ENCODE assay signal across 29 cellular contexts in genomic region chr1:61952675-61953074, GRCh38.
A peak's percentile ranks its signal among the peaks of the same experiment; 100 is the strongest.
DNase-seq lines count a peak whose midpoint lies in the region; ATAC-seq, FAIRE-seq and TF ChIP-seq lines count a peak whose summit lies in the region.
"Had no signal": no experiment of that assay in that cellular context is flagged by ENCODE, and none has a peak within 500 bp of the region (broad histone marks: within the 10 kb centered on the region; RNA-seq: fewer than 3 reads in every experiment).

No MANE protein-coding gene starts in this region.

- peak overlapping the region; percentile 51 for H3K4me2 ChIP-seq in astrocyte (ENCODE audit: low read length)
- H3K4me2 ChIP-seq in parathyroid adenoma (ENCODE audit: low read length): peak overlapping the region; percentile 70

- DNase-seq in astrocyte (ENCODE audit: low read depth) (no peak), left ventricle myocardium superior (no peak), DMS 273 (lab: John Stamatoyannopoulos, UW; ENCODE audit: unreplicated experiment) (no peak)
- DNase-seq in stimulated activated CD4-positive, alpha-beta T cell treated with anti-CD3 and anti-CD28 coated beads, Interleukin-2, amount 100 ng/mL, for 24 hours: no peak
- no peak for DNase-seq in activated CD4-positive, alpha-beta T cell treated with anti-CD3 and anti-CD28 coated beads for 36 hours
- DNase-seq: activated CD4-positive, alpha-beta T cell treated with anti-CD3 and anti-CD28 coated beads, Interleukin-2, amount 10 ng/mL, durations not matched to agents 7 days and 5 days; activated CD8-positive, alpha-beta memory T cell treated with anti-CD3 and anti-CD28 coated beads, Interleukin-2, amount 10 ng/mL, durations not matched to agents 7 days and 5 days; activated naive CD4-positive, alpha-beta T cell; activated T-cell treated with anti-CD3 and anti-CD28 coated beads, Interleukin-2, amount 50 U/mL, for 72 hours; effector memory CD4-positive, alpha-beta T cell; HCEC 1CT; immature natural killer cell; KG1; NCI-H1436; occipital lobe; SHP77; spleen; stimulated activated CD4-positive, alpha-beta T cell treated with anti-CD3 and anti-CD28 coated beads, Interleukin-2, amount 100 ng/mL, for 48 hours; T-helper 9 cell; upper lobe of right lung; WERI-Rb-1 had no signal

- no peaks in the 10 kb centered on the region for H3K36me3 Mint-ChIP-seq in astrocyte (ENCODE audit: low read depth, unreplicated experiment)
- H3K36me3 Mint-ChIP-seq in activated CD4-positive, alpha-beta T cell treated with anti-CD3 and anti-CD28 coated beads for 36 hours (ENCODE audit: low read depth): no peaks in the 10 kb centered on the region
- H3K36me3 Mint-ChIP-seq: activated CD8-positive, alpha-beta memory T cell treated with anti-CD3 and anti-CD28 coated beads, Interleukin-2, amount 10 ng/mL, durations not matched to agents 7 days and 5 days; immature natural killer cell had no signal

- POLR2A ChIA-PET in activated CD4-positive, alpha-beta T cell treated with anti-CD3 and anti-CD28 coated beads for 36 hours (lab: Charles Lee): no interaction called here

- H2AFZ ChIP-seq in astrocyte (ENCODE audit: low read depth, low read length): no peak overlapping the region
- H2AFZ ChIP-seq in parathyroid adenoma: no peak overlapping the region

- H3K4me1 ChIP-seq in HUES48 (ENCODE audit: control insufficient read depth, insufficient read depth, low read length) (peaks cover 59% of the 10 kb centered on the region), astrocyte (ENCODE audit: insufficient read depth, low read length) (peaks cover 17% of the 10 kb centered on the region), parathyroid adenoma (peaks cover 5% of the 10 kb centered on the region)
- H3K4me1 ChIP-seq: adrenal gland, spleen, upper lobe of right lung had no signal

- no peaks in the 10 kb centered on the region for H3K9me3 Mint-ChIP-seq in astrocyte (ENCODE audit: unreplicated experiment)
- H3K9me3 Mint-ChIP-seq in activated CD4-positive, alpha-beta T cell treated with anti-CD3 and anti-CD28 coated beads for 36 hours (ENCODE audit: low read depth): no peaks in the 10 kb centered on the region
- H3K9me3 Mint-ChIP-seq: activated CD4-positive, alpha-beta T cell treated with anti-CD3 and anti-CD28 coated beads, Interleukin-2, amount 10 ng/mL, durations not matched to agents 7 days and 5 days; activated T-cell treated with anti-CD3 and anti-CD28 coated beads, Interleukin-2, amount 50 U/mL, for 72 hours; immature natural killer cell had no signal

- no peak overlapping the region for H3K4me3 Mint-ChIP-seq in astrocyte (ENCODE audit: unreplicated experiment)
- no peak overlapping the region for H3K4me3 Mint-ChIP-seq in activated CD4-positive, alpha-beta T cell treated with anti-CD3 and anti-CD28 coated beads for 36 hours
- H3K4me3 Mint-ChIP-seq: activated CD4-positive, alpha-beta T cell treated with anti-CD3 and anti-CD28 coated beads, Interleukin-2, amount 10 ng/mL, durations not matched to agents 7 days and 5 days; activated CD8-positive, alpha-beta memory T cell treated with anti-CD3 and anti-CD28 coated beads, Interleukin-2, amount 10 ng/mL, durations not matched to agents 7 days and 5 days; activated T-cell treated with anti-CD3 and anti-CD28 coated beads, Interleukin-2, amount 50 U/mL, for 72 hours; immature natural killer cell had no signal

- peak; percentile 48 for ATAC-seq in left ventricle myocardium superior
- no peak for ATAC-seq in activated CD4-positive, alpha-beta T cell treated with anti-CD3 and anti-CD28 coated beads for 36 hours
- ATAC-seq: activated CD8-positive, alpha-beta memory T cell treated with anti-CD3 and anti-CD28 coated beads, Interleukin-2, amount 10 ng/mL, durations not matched to agents 7 days and 5 days; activated T-cell treated with anti-CD3 and anti-CD28 coated beads, Interleukin-2, amount 50 U/mL, for 72 hours; left lobe of liver had no signal

- H3K27ac Mint-ChIP-seq in astrocyte (ENCODE audit: unreplicated experiment): no peak overlapping the region
- no peak overlapping the region for H3K27ac Mint-ChIP-seq in activated CD4-positive, alpha-beta T cell treated with anti-CD3 and anti-CD28 coated beads for 36 hours
- H3K27ac Mint-ChIP-seq: activated CD4-positive, alpha-beta T cell treated with anti-CD3 and anti-CD28 coated beads, Interleukin-2, amount 10 ng/mL, durations not matched to agents 7 days and 5 days; activated CD8-positive, alpha-beta memory T cell treated with anti-CD3 and anti-CD28 coated beads, Interleukin-2, amount 10 ng/mL, durations not matched to agents 7 days and 5 days; activated T-cell treated with anti-CD3 and anti-CD28 coated beads, Interleukin-2, amount 50 U/mL, for 72 hours; immature natural killer cell had no signal

- H3K27ac ChIP-seq in HUES48 (ENCODE audit: low read depth, low read length) (peak overlapping the region; percentile 97), astrocyte (ENCODE audit: low read depth, low read length) (no peak overlapping the region), parathyroid adenoma (peak overlapping the region; percentile 85)
- H3K27ac ChIP-seq: adrenal gland, brain microvascular endothelial cell, C4-2B, coronary artery, spleen, upper lobe of right lung, WERI-Rb-1 had no signal

- H3K27me3 ChIP-seq in HUES48 (ENCODE audit: control insufficient read depth, insufficient read depth, low read length) (no peaks in the 10 kb centered on the region), astrocyte (ENCODE audit: insufficient read depth, low read length) (no peaks in the 10 kb centered on the region), parathyroid adenoma (ENCODE audit: control insufficient read depth, insufficient read depth, low read length) (no peaks in the 10 kb centered on the region)
- H3K27me3 ChIP-seq: adrenal gland, brain microvascular endothelial cell, spleen, upper lobe of right lung had no signal

- CTCF ChIA-PET in activated CD4-positive, alpha-beta T cell treated with anti-CD3 and anti-CD28 coated beads for 36 hours (lab: Charles Lee): no interaction called here

- H4K20me1 ChIP-seq in astrocyte (ENCODE audit: insufficient read depth, low read length): no peaks in the 10 kb centered on the region

- peaks cover 27% of the 10 kb centered on the region for H3K4me1 Mint-ChIP-seq in astrocyte (ENCODE audit: low read depth, unreplicated experiment)
- H3K4me1 Mint-ChIP-seq in activated CD4-positive, alpha-beta T cell treated with anti-CD3 and anti-CD28 coated beads for 36 hours: no peaks in the 10 kb centered on the region
- H3K4me1 Mint-ChIP-seq: activated CD4-positive, alpha-beta T cell treated with anti-CD3 and anti-CD28 coated beads, Interleukin-2, amount 10 ng/mL, durations not matched to agents 7 days and 5 days; activated CD8-positive, alpha-beta memory T cell treated with anti-CD3 and anti-CD28 coated beads, Interleukin-2, amount 10 ng/mL, durations not matched to agents 7 days and 5 days; immature natural killer cell had no signal

- H3K9ac ChIP-seq in HUES48 (ENCODE audit: low read depth, low read length) (peak overlapping the region; percentile 73), astrocyte (ENCODE audit: low read length) (no peak overlapping the region), parathyroid adenoma (no peak overlapping the region)

- H3K36me3 ChIP-seq in HUES48 (ENCODE audit: control insufficient read depth, insufficient read depth, low read length): no peaks in the 10 kb centered on the region
- no peaks in the 10 kb centered on the region for H3K36me3 ChIP-seq in astrocyte (ENCODE audit: insufficient read depth, low read length)
- no peaks in the 10 kb centered on the region for H3K36me3 ChIP-seq in parathyroid adenoma (ENCODE audit: control insufficient read depth, insufficient read depth, low read length)
- H3K36me3 ChIP-seq: adrenal gland, brain microvascular endothelial cell, spleen, upper lobe of right lung, WERI-Rb-1 had no signal

- H3K79me2 ChIP-seq in astrocyte (ENCODE audit: insufficient read depth, low read length): no peaks in the 10 kb centered on the region
- peaks cover 4% of the 10 kb centered on the region for H3K79me2 ChIP-seq in parathyroid adenoma

- no peaks in the 10 kb centered on the region for H3K9me3 ChIP-seq in HUES48 (ENCODE audit: control insufficient read depth, insufficient read depth, low read length)
- H3K9me3 ChIP-seq in astrocyte (ENCODE audit: insufficient read depth, low read depth, low read length): no peaks in the 10 kb centered on the region
- no peaks in the 10 kb centered on the region for H3K9me3 ChIP-seq in parathyroid adenoma (ENCODE audit: control insufficient read depth, low read length)
- H3K9me3 ChIP-seq: adrenal gland, upper lobe of right lung had no signal

- no peak for FAIRE-seq in astrocyte (lab: Jason Lieb, UNC)
- FAIRE-seq: GM18507 had no signal

- intact Hi-C loops in left ventricle myocardium superior (cut with micrococcal nuclease): loop anchor here (10.0 kb wide), 1 partner anchor 112 kb away; no protein-coding TSS in a partner anchor
- intact Hi-C loops in activated CD4-positive, alpha-beta T cell treated with anti-CD3 and anti-CD28 coated beads for 36 hours (cut with DNase I, micrococcal nuclease): no loop called here

- TF ChIP-seq CTCF in astrocyte (IDR thresholded peaks at IDR 0.05; ENCODE audit: insufficient read depth, low read depth, low read length) (no peak), parathyroid adenoma (IDR thresholded peaks at IDR 0.05) (no peak)

- no peaks in the 10 kb centered on the region for H3K27me3 Mint-ChIP-seq in astrocyte (ENCODE audit: low read depth, unreplicated experiment)
- H3K27me3 Mint-ChIP-seq in activated CD4-positive, alpha-beta T cell treated with anti-CD3 and anti-CD28 coated beads for 36 hours: no peaks in the 10 kb centered on the region
- H3K27me3 Mint-ChIP-seq: activated CD4-positive, alpha-beta T cell treated with anti-CD3 and anti-CD28 coated beads, Interleukin-2, amount 10 ng/mL, durations not matched to agents 7 days and 5 days; activated CD8-positive, alpha-beta memory T cell treated with anti-CD3 and anti-CD28 coated beads, Interleukin-2, amount 10 ng/mL, durations not matched to agents 7 days and 5 days had no signal

- H3K4me3 ChIP-seq in HUES48 (ENCODE audit: low read depth, low read length) (peak overlapping the region; percentile 44), astrocyte (ENCODE audit: insufficient read depth, low read depth, low read length) (no peak overlapping the region), parathyroid adenoma (ENCODE audit: low read depth, low read length) (peak overlapping the region; percentile 56)
- H3K4me3 ChIP-seq: adrenal gland, coronary artery, spleen, upper lobe of right lung had no signal
